In the genomic region with DNA sequence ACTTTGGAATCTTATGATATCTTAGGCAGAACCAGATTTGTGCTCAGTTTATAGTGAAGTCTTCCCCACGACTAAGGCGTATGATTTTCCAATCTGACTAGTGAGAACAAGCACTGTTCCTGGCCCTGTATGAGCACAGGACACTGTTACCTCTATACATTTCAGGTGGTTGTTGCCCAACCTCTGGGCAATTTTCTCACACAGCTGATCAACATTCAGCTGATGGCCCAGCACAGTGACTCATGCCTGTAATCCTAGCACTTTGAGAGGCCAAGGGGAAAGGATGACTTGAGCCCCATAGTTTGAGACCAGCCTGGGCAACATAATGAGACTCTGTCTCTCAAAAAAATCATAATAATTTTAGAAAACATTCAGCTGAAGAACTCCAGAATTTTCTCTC, we compare ENCODE assay signal across 16 cellular contexts.
DNase-seq lines count a peak whose midpoint lies in the region; ATAC-seq, FAIRE-seq and TF ChIP-seq lines count a peak whose summit lies in the region.
"Had no signal": no experiment of that assay in that cellular context is flagged by ENCODE, and none has a peak within 500 bp of the region (broad histone marks: within the 10 kb centered on the region; RNA-seq: fewer than 3 reads in every experiment).

No MANE protein-coding gene starts in this region.

- BruUV-seq in mammary epithelial cell (replicated peaks; lab: Mats Ljungman, UMichigan), result no TSS peak

- TF ChIP-seq CTCF in mammary epithelial cell (conservative IDR thresholded peaks at IDR 0.05 in 1 of 2, IDR thresholded peaks at IDR 0.05 in 1 of 2; ENCODE audit: extremely low read depth in 1 of 2, insufficient read depth in 1 of 2, low read depth in 1 of 2, low read length in 2 of 2), result no peak

- no peak for FAIRE-seq in small intestine (lab: Jason Lieb, UNC)
- FAIRE-seq: GM12892, GM18507, H54, HepG2 had no signal

- no peak overlapping the region for H2AFZ ChIP-seq in mammary epithelial cell (ENCODE audit: low read depth, low read length)
- H2AFZ ChIP-seq: GM23338 had no signal

- intact Hi-C loops in mammary epithelial cell (cut with micrococcal nuclease), result no loop called here

- H3K4me1 ChIP-seq in mammary epithelial cell (ENCODE audit: insufficient read depth, low read length), result no peaks in the 10 kb centered on the region
- H3K4me1 ChIP-seq in small intestine (ENCODE audit: control insufficient read depth in 2 of 2, insufficient read depth in 1 of 2, low read depth in 1 of 2, low read length in 1 of 2), result no peaks in the 10 kb centered on the region
- H3K4me1 ChIP-seq: BLaER1 treated with 17β-estradiol and CSF1 and Interleukin-3, amounts not matched to agents 10 nM and 100 nM had no signal

- no peak overlapping the region for H3K27ac ChIP-seq in mammary epithelial cell (ENCODE audit: insufficient read depth, low read depth, low read length)
- H3K27ac ChIP-seq in small intestine (ENCODE audit: low read depth in 1 of 2, low read length in 1 of 2), result no peak overlapping the region
- H3K27ac ChIP-seq: BLaER1 treated with 17β-estradiol and CSF1 and Interleukin-3, amounts not matched to agents 10 nM and 100 nM had no signal

- H3K9me3 ChIP-seq in mammary epithelial cell (replicated peaks; ENCODE audit: insufficient read depth, low read length), result no peaks in the 10 kb centered on the region
- no peaks in the 10 kb centered on the region for H3K9me3 ChIP-seq in small intestine (ENCODE audit: control insufficient read depth, low read depth)
- H3K9me3 ChIP-seq: BLaER1 treated with 17β-estradiol and CSF1 and Interleukin-3, amounts not matched to agents 10 nM and 100 nM had no signal

- H3K36me3 ChIP-seq in mammary epithelial cell (ENCODE audit: insufficient read depth, low read length) (no peaks in the 10 kb centered on the region), small intestine (ENCODE audit: control insufficient read depth in 2 of 2, insufficient read depth in 2 of 2, low read length in 2 of 2) (no peaks in the 10 kb centered on the region)
- H3K36me3 ChIP-seq: BLaER1 treated with 17β-estradiol and CSF1 and Interleukin-3, amounts not matched to agents 10 nM and 100 nM had no signal

- H4K20me1 ChIP-seq in mammary epithelial cell (ENCODE audit: insufficient read depth, low read length), result no peaks in the 10 kb centered on the region
- H4K20me1 ChIP-seq: BLaER1 treated with 17β-estradiol and CSF1 and Interleukin-3, amounts not matched to agents 10 nM and 100 nM had no signal

- no peak overlapping the region for H3K4me2 ChIP-seq in mammary epithelial cell (ENCODE audit: insufficient read depth, low read depth, low read length)
- H3K4me2 ChIP-seq: BLaER1 treated with 17β-estradiol and CSF1 and Interleukin-3, amounts not matched to agents 10 nM and 100 nM; GM23338 had no signal

- peak; percentile 8 for DNase-seq in Daoy (ENCODE audit: low read depth)
- DNase-seq in mammary epithelial cell, result peak; percentile 2
- peak; percentile 51 for DNase-seq in islet precursor cell
- DNase-seq in small intestine, result peak; percentile 16
- no peak for DNase-seq in stimulated activated naive CD8-positive, alpha-beta T cell treated with anti-CD3 and anti-CD28 coated beads, Interleukin-15, Interleukin-2, amounts not matched to agents 100 U/mL and 50 U/mL, for 24 hours
- DNase-seq in Kasumi-1 (lab: John Stamatoyannopoulos, UW), result no peak
- DNase-seq: Calu3; CD8-positive, alpha-beta T cell; GDM1; HCEC 1CT had no signal

- no peaks in the 10 kb centered on the region for H3K27me3 ChIP-seq in mammary epithelial cell (ENCODE audit: insufficient read depth, low read length)
- no peaks in the 10 kb centered on the region for H3K27me3 ChIP-seq in small intestine (ENCODE audit: control insufficient read depth in 2 of 2, insufficient read depth in 2 of 2, low read length in 2 of 2)
- H3K27me3 ChIP-seq: BLaER1 treated with 17β-estradiol and CSF1 and Interleukin-3, amounts not matched to agents 10 nM and 100 nM had no signal

- ATAC-seq in stimulated activated naive CD8-positive, alpha-beta T cell treated with anti-CD3 and anti-CD28 coated beads, Interleukin-15, Interleukin-2, amounts not matched to agents 100 U/mL and 50 U/mL, for 24 hours, result no peak
- ATAC-seq: CD8-positive, alpha-beta T cell; GM23338; HepG2 had no signal

- 43% methylated on average over 2 of the region's 2 CpGs for WGBS in mammary epithelial cell (ENCODE audit: low coverage, missing lambda C conversion rate)
- WGBS in small intestine, 3 donors, result 40 to 48% (median 46%) methylated on average over 2 of the region's 2 CpGs

- H3K9ac ChIP-seq in mammary epithelial cell (ENCODE audit: insufficient read depth, low read length), result no peak overlapping the region
- H3K9ac ChIP-seq: BLaER1 treated with 17β-estradiol and CSF1 and Interleukin-3, amounts not matched to agents 10 nM and 100 nM had no signal

- H3K79me2 ChIP-seq in mammary epithelial cell (ENCODE audit: insufficient read depth, low read length), result no peaks in the 10 kb centered on the region

- CTCF ChIA-PET in mammary epithelial cell (lab: Charles Lee; ENCODE audit: low non-redundant PET), result no interaction called here

- H3K4me3 ChIP-seq in mammary epithelial cell (replicated peaks in 1 of 3; ENCODE audit: insufficient read depth in 1 of 3, low read depth in 2 of 3, low read length in 3 of 3), result no peak overlapping the region
- no peak overlapping the region for H3K4me3 ChIP-seq in small intestine (ENCODE audit: low read depth in 1 of 2, low read length in 2 of 2)
- H3K4me3 ChIP-seq: BLaER1 treated with 17β-estradiol and CSF1 and Interleukin-3, amounts not matched to agents 10 nM and 100 nM; GM23338 had no signal

- in situ Hi-C loops in mammary epithelial cell (cut with MboI; ENCODE audit: low sequenced_read_pairs in 2 of 2), result no loop called here

- dilution Hi-C loops in mammary epithelial cell (cut with HindIII; ENCODE audit: low sequenced_read_pairs), result no loop called here

Comparison
In these comparisons a context has a peak if more than half of its experiments do, and no peak if none do; other contexts are left out.
1. DNase-seq: peak in Daoy (single experiment), mammary epithelial cell (single experiment), islet precursor cell (single experiment) and small intestine (single experiment); none in stimulated activated naive CD8-positive, alpha-beta T cell treated with anti-CD3 and anti-CD28 coated beads, Interleukin-15, Interleukin-2, amounts not matched to agents 100 U/mL and 50 U/mL, for 24 hours (single experiment) and Kasumi-1 (0 of 2).